ENCODE assay signal across 16 cellular contexts in genomic region chr10:371515-371914, GRCh38.
"Had no signal": no experiment of that assay in that cellular context is flagged by ENCODE, and none has a peak within 500 bp of the region (broad histone marks: within the 10 kb centered on the region; RNA-seq: fewer than 3 reads in every experiment).

No MANE protein-coding gene starts in this region.

- H3K4me1 ChIP-seq: breast epithelium, testis had no signal

- H3K4me1 Mint-ChIP-seq: natural killer cell had no signal

- H3K4me3 Mint-ChIP-seq: activated naive CD4-positive, alpha-beta T cell treated with anti-CD3 and anti-CD28 coated beads for 36 hours; natural killer cell; T-helper 2 cell treated with Interferon-gamma antibody and Interleukin-4, amounts not matched to agents 5 μg/mL and 100 μg/mL, for 36 hours had no signal

- H3K27ac ChIP-seq: breast epithelium, testis had no signal

- H3K4me3 ChIP-seq: breast epithelium, testis, uterus had no signal

- H3K27ac Mint-ChIP-seq: activated naive CD4-positive, alpha-beta T cell treated with anti-CD3 and anti-CD28 coated beads for 36 hours; natural killer cell; T-helper 2 cell treated with Interferon-gamma antibody and Interleukin-4, amounts not matched to agents 5 μg/mL and 100 μg/mL, for 36 hours had no signal

- H3K36me3 ChIP-seq: uterus had no signal

- H3K27me3 ChIP-seq: breast epithelium, testis, uterus had no signal

- H3K36me3 Mint-ChIP-seq: natural killer cell had no signal

- H3K9me3 ChIP-seq: breast epithelium, SK-N-SH, testis, uterus had no signal

- FAIRE-seq: TTC549 had no signal

- H3K9me3 Mint-ChIP-seq: activated naive CD4-positive, alpha-beta T cell treated with anti-CD3 and anti-CD28 coated beads for 36 hours; natural killer cell; T-helper 2 cell treated with Interferon-gamma antibody and Interleukin-4, amounts not matched to agents 5 μg/mL and 100 μg/mL, for 36 hours had no signal

- DNase-seq: activated CD4-positive, alpha-beta T cell treated with anti-CD3 and anti-CD28 coated beads, Interleukin-2, amount 50 U/mL, for 48 hours; activated naive CD4-positive, alpha-beta T cell treated with anti-CD3 and anti-CD28 coated beads for 36 hours; activated T-cell treated with anti-CD3 and anti-CD28 coated beads for 4 hours; cerebellar nuclear complex; effector CD8-positive, alpha-beta T cell; left cardiac atrium; natural killer cell; nucleus accumbens; retina; SK-N-SH; stimulated activated CD4-positive, alpha-beta T cell treated with anti-CD3 and anti-CD28 coated beads, Interleukin-2, amount 100 ng/mL, for 48 hours; testis; uterus had no signal

- ATAC-seq: left cardiac atrium had no signal
